21 cellular contexts compared by ENCODE assay signal in the genomic region with DNA sequence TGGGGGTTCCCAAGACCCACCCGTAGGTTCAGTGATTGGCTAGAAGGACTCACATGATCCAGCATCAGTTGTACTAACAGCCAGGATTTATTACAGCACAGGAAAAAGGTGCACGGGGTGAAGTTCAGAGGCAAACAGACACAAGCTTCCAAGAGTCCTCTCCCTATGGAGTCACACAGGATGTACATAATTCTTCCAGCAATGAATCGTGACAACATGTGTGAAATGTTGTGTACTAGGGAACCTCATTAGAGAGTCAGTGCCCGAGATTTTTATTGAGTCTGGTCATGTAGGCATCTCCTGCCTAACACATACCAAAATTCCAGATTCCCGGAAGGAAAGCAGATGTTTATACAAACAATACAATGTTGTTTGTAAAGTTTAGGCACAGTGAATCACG. TPM values are rescaled to one million over a fixed set of nuclear protein-coding genes. Genes with fewer than 3 reads are reported as not detected.
DNase-seq lines count a peak whose midpoint lies in the region; TF ChIP-seq lines count a peak whose summit lies in the region.
"Had no signal": no experiment of that assay in that cellular context is flagged by ENCODE, and none has a peak within 500 bp of the region (broad histone marks: within the 10 kb centered on the region; RNA-seq: fewer than 3 reads in every experiment).

No MANE protein-coding gene starts in this region.

- H3K79me2 ChIP-seq in trophoblast cell (ENCODE audit: control insufficient read depth, insufficient read depth, low read length, poor library complexity) (no peaks in the 10 kb centered on the region), mesendoderm (ENCODE audit: control insufficient read depth, insufficient read depth, low read length) (no peaks in the 10 kb centered on the region)

- H3K4ac ChIP-seq in trophoblast cell (ENCODE audit: low read depth, low read length) (no peak overlapping the region), mesendoderm (ENCODE audit: low read depth, low read length) (no peak overlapping the region)

- no peak overlapping the region for H2BK15ac ChIP-seq in mesendoderm (replicated peaks; ENCODE audit: low read depth)

- H3K27me3 Mint-ChIP-seq in T-helper 2 cell treated with Interferon-gamma antibody and Interleukin-4, amounts not matched to agents 5 μg/mL and 100 μg/mL, for 36 hours (ENCODE audit: low read depth) = no peaks in the 10 kb centered on the region
- H3K27me3 Mint-ChIP-seq: activated CD4-positive, alpha-beta T cell treated with anti-CD3 and anti-CD28 coated beads, Interleukin-2, amount 10 ng/mL, durations not matched to agents 7 days and 5 days; memory B cell had no signal

- H3K9me3 ChIP-seq in SJCRH30 (replicated peaks) = no peaks in the 10 kb centered on the region
- peaks cover 3% of the 10 kb centered on the region for H3K9me3 ChIP-seq in trophoblast cell (ENCODE audit: insufficient read depth, low read depth, low read length)
- H3K9me3 ChIP-seq: BE2C, breast epithelium, colonic mucosa had no signal

- peaks cover 8% of the 10 kb centered on the region for H3K36me3 Mint-ChIP-seq in T-helper 2 cell treated with Interferon-gamma antibody and Interleukin-4, amounts not matched to agents 5 μg/mL and 100 μg/mL, for 36 hours (ENCODE audit: low read depth)

- no peak overlapping the region for H3K4me3 Mint-ChIP-seq in T-helper 2 cell treated with Interferon-gamma antibody and Interleukin-4, amounts not matched to agents 5 μg/mL and 100 μg/mL, for 36 hours
- H3K4me3 Mint-ChIP-seq: activated CD4-positive, alpha-beta T cell treated with anti-CD3 and anti-CD28 coated beads, Interleukin-2, amount 10 ng/mL, durations not matched to agents 7 days and 5 days; endodermal cell; HFFc6; memory B cell; neural crest cell had no signal

- H3K9ac ChIP-seq in trophoblast cell (ENCODE audit: low read length) = no peak overlapping the region
- H3K9ac ChIP-seq in mesendoderm (ENCODE audit: low read length) = no peak overlapping the region

- H4K8ac ChIP-seq in trophoblast cell (ENCODE audit: low read depth, low read length) = no peak overlapping the region
- H4K8ac ChIP-seq in mesendoderm (ENCODE audit: low read depth, low read length) = no peak overlapping the region

- H4K91ac ChIP-seq in trophoblast cell (ENCODE audit: low read depth, low read length) = peak overlapping the region; percentile 33

- no peaks in the 10 kb centered on the region for H3K4me1 Mint-ChIP-seq in T-helper 2 cell treated with Interferon-gamma antibody and Interleukin-4, amounts not matched to agents 5 μg/mL and 100 μg/mL, for 36 hours (ENCODE audit: low read depth)
- H3K4me1 Mint-ChIP-seq: activated CD4-positive, alpha-beta T cell treated with anti-CD3 and anti-CD28 coated beads, Interleukin-2, amount 10 ng/mL, durations not matched to agents 7 days and 5 days; endodermal cell; neural crest cell had no signal

- TF ChIP-seq CTCF in BJ (IDR thresholded peaks at IDR 0.05; ENCODE audit: insufficient read depth, low read depth, low read length) = no peak

- H3K27ac ChIP-seq in SJCRH30 (peak overlapping the region; percentile 70), trophoblast cell (ENCODE audit: low read depth, low read length) (peak overlapping the region; percentile 90), mesendoderm (ENCODE audit: low read depth, low read length) (no peak overlapping the region)
- H3K27ac ChIP-seq: colonic mucosa had no signal

- H3K27me3 ChIP-seq in BJ (ENCODE audit: control insufficient read depth, insufficient read depth, low read length) (no peaks in the 10 kb centered on the region), SJCRH30 (no peaks in the 10 kb centered on the region), trophoblast cell (ENCODE audit: insufficient read depth, low read length) (no peaks in the 10 kb centered on the region), mesendoderm (ENCODE audit: insufficient read depth, low read length, poor library complexity) (no peaks in the 10 kb centered on the region)
- H3K27me3 ChIP-seq: BE2C, breast epithelium, colonic mucosa had no signal

- H3K36me3 ChIP-seq in BJ (ENCODE audit: control insufficient read depth, insufficient read depth, low read length) (no peaks in the 10 kb centered on the region), SJCRH30 (no peaks in the 10 kb centered on the region), trophoblast cell (ENCODE audit: control insufficient read depth in 1 of 2, insufficient read depth in 2 of 2, low read length in 2 of 2) (peaks cover 0 to 2% of the 10 kb centered on the region in 2 experiments), mesendoderm (ENCODE audit: control insufficient read depth, insufficient read depth, low read length) (no peaks in the 10 kb centered on the region)
- H3K36me3 ChIP-seq: BE2C, breast epithelium, colonic mucosa had no signal

- H3K4me3 ChIP-seq in BJ (ENCODE audit: low read depth, low read length) (no peak overlapping the region), SJCRH30 (no peak overlapping the region), trophoblast cell (ENCODE audit: low read depth, low read length) (no peak overlapping the region), mesendoderm (ENCODE audit: low read length) (no peak overlapping the region)
- H3K4me3 ChIP-seq: breast epithelium, colonic mucosa had no signal

- H2BK120ac ChIP-seq in trophoblast cell (ENCODE audit: insufficient read depth, low read length, poor library complexity) (peak overlapping the region; percentile 3), mesendoderm (ENCODE audit: low read depth, low read length) (no peak overlapping the region)

- no peak overlapping the region for H3K27ac Mint-ChIP-seq in T-helper 2 cell treated with Interferon-gamma antibody and Interleukin-4, amounts not matched to agents 5 μg/mL and 100 μg/mL, for 36 hours
- H3K27ac Mint-ChIP-seq: activated CD4-positive, alpha-beta T cell treated with anti-CD3 and anti-CD28 coated beads, Interleukin-2, amount 10 ng/mL, durations not matched to agents 7 days and 5 days; endodermal cell; memory B cell had no signal

- H3K4me1 ChIP-seq in SJCRH30 (peaks cover 19% of the 10 kb centered on the region), trophoblast cell (ENCODE audit: control insufficient read depth in 1 of 2, insufficient read depth in 2 of 2, low read length in 2 of 2) (peaks cover 0 to 7% of the 10 kb centered on the region in 2 experiments), mesendoderm (ENCODE audit: control insufficient read depth, low read depth, low read length) (peaks cover 2% of the 10 kb centered on the region)
- H3K4me1 ChIP-seq: BE2C, breast epithelium, colonic mucosa had no signal

- H3K4me2 ChIP-seq in trophoblast cell (ENCODE audit: low read length) = no peak overlapping the region
- no peak overlapping the region for H3K4me2 ChIP-seq in mesendoderm (ENCODE audit: low read length)

- H3K9me3 Mint-ChIP-seq in T-helper 2 cell treated with Interferon-gamma antibody and Interleukin-4, amounts not matched to agents 5 μg/mL and 100 μg/mL, for 36 hours = peaks cover 9% of the 10 kb centered on the region

- H3K18ac ChIP-seq in trophoblast cell (ENCODE audit: low read length) (no peak overlapping the region), mesendoderm (ENCODE audit: low read length) (no peak overlapping the region)

- H4K12ac ChIP-seq in trophoblast cell (ENCODE audit: low read depth, low read length) = no peak overlapping the region

- H2BK5ac ChIP-seq in trophoblast cell (ENCODE audit: low read depth, low read length, poor library complexity) (peak overlapping the region; percentile 64), mesendoderm (ENCODE audit: low read length) (no peak overlapping the region)

- no peak overlapping the region for H3K56ac ChIP-seq in mesendoderm (ENCODE audit: low read length)

- CTCF ChIA-PET in BJ (lab: Yijun Ruan, JAX) = interaction anchor here (0.5 kb wide), 1 partner anchor 10 kb away, joined by 3 read pairs; no protein-coding TSS in a partner anchor

- H2AFZ ChIP-seq in trophoblast cell (ENCODE audit: insufficient read depth, low read length, poor library complexity) = no peak overlapping the region

- H2AK5ac ChIP-seq in trophoblast cell (ENCODE audit: low read length) (no peak overlapping the region), mesendoderm (ENCODE audit: low read length) (no peak overlapping the region)

- peak; percentile 15 for DNase-seq in BJ (ENCODE audit: low read depth)
- DNase-seq in SJCRH30 = peak in 1 of 2 experiments; percentile 6
- peak; percentile 42 for DNase-seq in kidney tubule cell (ENCODE audit: low spot score)
- DNase-seq in trophoblast cell = peak in 1 of 2 donors; percentile 18
- no peak for DNase-seq in mesendoderm
- no peak for DNase-seq in anterior cingulate cortex (lab: John Stamatoyannopoulos, UW)
- no peak for DNase-seq in T-helper 2 cell treated with Interferon-gamma antibody and Interleukin-4, amounts not matched to agents 5 μg/mL and 100 μg/mL, for 36 hours (ENCODE audit: low spot score)
- no peak for DNase-seq in NCI-H526 treated with DMSO at 0.1 percent for 48 hours (lab: John Stamatoyannopoulos, UW)
- DNase-seq: activated CD4-positive, alpha-beta T cell treated with anti-CD3 and anti-CD28 coated beads, Interleukin-2, amount 10 ng/mL, durations not matched to agents 7 days and 5 days; colonic mucosa; endodermal cell; hippocampal formation; NCI-H2171; NCI-H774; retina; Right ventricle myocardium superior had no signal

- no peak overlapping the region for H4K5ac ChIP-seq in mesendoderm (ENCODE audit: low read length)

- POLR2A ChIA-PET in BJ (lab: Charles Lee) = no interaction called here

- no CpG with 5 or more reads among the region's 6 CpGs for WGBS in trophoblast cell (ENCODE audit: extremely low coverage, insufficient coverage, insufficient read length)
- no CpG with 5 or more reads among the region's 6 CpGs for WGBS in mesendoderm (ENCODE audit: extremely low coverage, insufficient coverage, low lambda C conversion rate)

- no peak overlapping the region for H3K23ac ChIP-seq in trophoblast cell (ENCODE audit: low read length)
- no peak overlapping the region for H3K23ac ChIP-seq in mesendoderm (ENCODE audit: low read length)

- H3K79me1 ChIP-seq in trophoblast cell (ENCODE audit: low read length) (peaks cover 5% of the 10 kb centered on the region), mesendoderm (ENCODE audit: low read length) (peaks cover 2% of the 10 kb centered on the region)

- no peak overlapping the region for H3K14ac ChIP-seq in trophoblast cell (ENCODE audit: low read length)

- H2BK12ac ChIP-seq in trophoblast cell (ENCODE audit: low read length) = peak overlapping the region; percentile 85

RNA-seq across cellular contexts. Expression of gene GALNT1, which starts 52.8 kb away (rescaled TPM):
- polyA plus RNA-seq in BJ (2011; rRNA removed) = 23.3 and 41.7 TPM in 2 replicates
- polyA minus RNA-seq in BJ (2011; rRNA and poly(A)+ RNA removed) = 15.8 and 20.0 TPM in 2 replicates
- total RNA-seq in SJCRH30 (2014; rRNA removed; shearing (Covaris generic)) = 36.9 and 40.1 TPM in 2 replicates
- 155 and 163 TPM in 2 replicates for polyA plus RNA-seq in trophoblast cell (2013)
- 75.1 TPM for polyA plus RNA-seq in mesendoderm (2013, experiment 1 of 2)
- polyA plus RNA-seq in mesendoderm (2013, experiment 2 of 2) = 76.3 TPM

Comparison
In these comparisons a context has a peak if more than half of its experiments do, and no peak if none do; other contexts are left out.
1. DNase-seq: peak in BJ (single experiment) and kidney tubule cell (single experiment); none in mesendoderm (single experiment), anterior cingulate cortex (0 of 58), T-helper 2 cell treated with Interferon-gamma antibody and Interleukin-4, amounts not matched to agents 5 μg/mL and 100 μg/mL, for 36 hours (single experiment) and NCI-H526 treated with DMSO at 0.1 percent for 48 hours (single experiment).